Comparison of ENCODE assay signal across 9 cellular contexts in the genomic region with DNA sequence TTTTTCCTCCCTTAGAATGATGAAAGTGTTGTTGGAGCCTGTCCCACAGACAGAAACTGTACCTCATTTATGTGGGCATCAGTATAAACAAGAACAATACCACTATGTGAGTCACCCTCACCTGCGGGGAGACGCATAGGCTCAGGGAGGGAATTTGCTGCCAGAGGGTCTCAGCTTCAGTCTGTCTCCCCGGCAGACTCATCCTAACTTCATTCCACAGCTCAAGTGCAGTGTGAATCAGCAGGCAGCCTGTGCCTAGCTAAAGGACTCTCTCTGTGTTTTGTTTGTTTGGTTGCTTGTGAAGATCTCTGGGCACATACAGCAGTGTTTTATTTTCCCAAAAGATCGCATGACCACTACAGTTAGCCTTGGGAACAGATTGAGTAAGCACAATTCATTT.
DNase-seq lines count a peak whose midpoint lies in the region; ATAC-seq, FAIRE-seq and TF ChIP-seq lines count a peak whose summit lies in the region.
"Had no signal": no experiment of that assay in that cellular context is flagged by ENCODE, and none has a peak within 500 bp of the region (broad histone marks: within the 10 kb centered on the region; RNA-seq: fewer than 3 reads in every experiment).

No MANE protein-coding gene starts in this region.

- H2BK12ac ChIP-seq in H1 (ENCODE audit: low read depth, low read length): no peak overlapping the region

- DNase-seq in IMR-90 (peak; percentile 5), T1000 (lab: John Stamatoyannopoulos, UW) (peak; percentile 48), H1 (ENCODE audit: low read depth in 1 of 2, low spot score in 2 of 2) (peak in 1 of 2 experiments; percentile 31), smooth muscle cell of the brain vasculature (ENCODE audit: low read depth, low spot score) (peak; percentile 36), cortex of kidney (lab: John Stamatoyannopoulos, UW) (no peak), Right ventricle myocardium inferior (ENCODE audit: missing footprints) (no peak)
- DNase-seq: NCI-H524 had no signal

- TF ChIP-seq POLR2A in IMR-90 (IDR thresholded peaks at IDR 0.05; ENCODE audit: low read depth, low read length) (no peak), H1 (IDR thresholded peaks at IDR 0.05; ENCODE audit: control extremely low read depth in 1 of 2, low read depth in 2 of 2, low read length in 2 of 2) (no peak)

- CTCF ChIA-PET in IMR-90 (lab: Yijun Ruan, JAX) (no interaction called here), H1 (lab: Charles Lee; ENCODE audit: partially characterized antibody) (interaction anchor here (0.6 to 1.3 kb wide), 5 partner anchors 9 to 37 kb away, joined by 3 to 4 read pairs (median 4); no protein-coding TSS in a partner anchor)

- H2BK5ac ChIP-seq in IMR-90 (ENCODE audit: low read depth, low read length, poor library complexity, severe bottlenecking) (no peak overlapping the region), H1 (ENCODE audit: low read depth, low read length) (no peak overlapping the region)

- H3K9ac ChIP-seq in IMR-90 (ENCODE audit: low read depth, low read length) (no peak overlapping the region), H1 (replicated peaks in 1 of 4; ENCODE audit: extremely low read depth in 1 of 4, low read depth in 3 of 4, low read length in 3 of 4) (no peak overlapping the region)

- WGBS in IMR-90 (ENCODE audit: extremely low coverage in 2 of 2, insufficient read length in 1 of 2), 2 experiments: no CpG with 5 or more reads among the region's 4 CpGs
- WGBS in H1 (ENCODE audit: extremely low coverage in 1 of 2, insufficient coverage in 1 of 2, insufficient read length in 1 of 2, insufficient replicate concordance in 2 of 2, low coverage in 1 of 2, low lambda C conversion rate in 2 of 2, missing lambda C conversion rate in 1 of 2), 2 experiments: 85% methylated on average over 4 of the region's 4 CpGs; no CpG with 5 or more reads in 1 of the 2 experiments

- no peak for ATAC-seq in IMR-90 (ENCODE audit: low read depth)
- ATAC-seq in GM19395 (IDR thresholded peaks at IDR 0.05; ENCODE audit: unreplicated experiment): no peak
- no peak for ATAC-seq in Right ventricle myocardium inferior

- H4K91ac ChIP-seq in IMR-90 (ENCODE audit: insufficient read depth, low read depth, low read length): no peak overlapping the region
- H4K91ac ChIP-seq in H1 (replicated peaks; ENCODE audit: insufficient read length, low read length): no peak overlapping the region

- no peaks in the 10 kb centered on the region for H3K79me1 ChIP-seq in IMR-90 (ENCODE audit: low read depth in 1 of 2, low read length in 2 of 2)
- no peaks in the 10 kb centered on the region for H3K79me1 ChIP-seq in H1 (ENCODE audit: low read depth, low read length)

- no peaks in the 10 kb centered on the region for H3K23me2 ChIP-seq in H1 (ENCODE audit: low read depth, low read length)

- TF ChIP-seq EP300 in H1 (IDR thresholded peaks at IDR 0.05; ENCODE audit: borderline replicate concordance in 1 of 2, low read depth in 2 of 2, low read length in 2 of 2): no peak

- POLR2A ChIA-PET in IMR-90 (lab: Charles Lee; ENCODE audit: unreplicated experiment): no interaction called here
- POLR2A ChIA-PET in H1 (lab: Charles Lee; ENCODE audit: partially characterized antibody): interaction anchor here (1.0 kb wide), 1 partner anchor 14 kb away, joined by 3 read pairs; no protein-coding TSS in a partner anchor

- FAIRE-seq in H1 (lab: Jason Lieb, UNC): no peak
- FAIRE-seq: GM18507 had no signal

- H3K27me3 ChIP-seq in IMR-90 (ENCODE audit: control insufficient read depth, insufficient read depth, low read length) (peaks cover 37% of the 10 kb centered on the region), H1 (replicated peaks in 1 of 4; ENCODE audit: control insufficient read depth in 3 of 4, extremely low read depth in 1 of 4, insufficient read depth in 3 of 4, low read length in 3 of 4) (no peaks in the 10 kb centered on the region)

- H3K4me1 ChIP-seq in IMR-90 (ENCODE audit: control insufficient read depth, insufficient read depth, low read length) (no peaks in the 10 kb centered on the region), H1 (replicated peaks in 1 of 4; ENCODE audit: control insufficient read depth in 3 of 4, insufficient read depth in 4 of 4, low read length in 3 of 4) (peaks cover 0 to 2% (median 2%) of the 10 kb centered on the region in 4 experiments; a peak in 1 of 7 replicates)

- H2AK9ac ChIP-seq in IMR-90 (replicated peaks; ENCODE audit: low read depth, low read length, poor library complexity): no peak overlapping the region

- H4K8ac ChIP-seq in IMR-90 (ENCODE audit: low read depth in 2 of 2, low read length in 2 of 2): no peak overlapping the region
- no peak overlapping the region for H4K8ac ChIP-seq in H1 (ENCODE audit: extremely low read depth, insufficient read depth, low read length)

- H2BK15ac ChIP-seq in IMR-90 (ENCODE audit: low read depth, low read length) (no peak overlapping the region), H1 (ENCODE audit: low read length) (peak overlapping the region; percentile 37; the same call in 1 of the 2 replicates)

- TF ChIP-seq RAD21 in IMR-90 (IDR thresholded peaks at IDR 0.05; ENCODE audit: low read length) (no peak), H1 (IDR thresholded peaks at IDR 0.05 in 1 of 2, conservative IDR thresholded peaks at IDR 0.05 in 1 of 2; ENCODE audit: low read depth in 2 of 2, low read length in 2 of 2) (no peak)

- no peak overlapping the region for H2BK20ac ChIP-seq in IMR-90 (ENCODE audit: low read depth, low read length)
- H2BK20ac ChIP-seq in H1 (ENCODE audit: low read length): no peak overlapping the region

- H2BK120ac ChIP-seq in IMR-90 (ENCODE audit: low read depth, low read length) (no peak overlapping the region), H1 (replicated peaks; ENCODE audit: low read depth, low read length) (no peak overlapping the region)

- H3K9me3 ChIP-seq in IMR-90 (ENCODE audit: control insufficient read depth, insufficient read depth, low read length) (no peaks in the 10 kb centered on the region), H1 (ENCODE audit: insufficient read depth in 2 of 2, low read depth in 1 of 2, low read length in 1 of 2) (no peaks in the 10 kb centered on the region)

- BruUV-seq in IMR-90 (replicated peaks; lab: Mats Ljungman, UMichigan): no TSS peak

- H3K4me3 ChIP-seq in IMR-90 (ENCODE audit: insufficient read depth, low read depth, low read length): no peak overlapping the region
- no peak overlapping the region for H3K4me3 ChIP-seq in H1 (ENCODE audit: extremely low read depth in 1 of 4, insufficient read depth in 2 of 4, low read depth in 3 of 4, low read length in 4 of 4)

- H3K27ac ChIP-seq in IMR-90 (ENCODE audit: insufficient read depth, low read length) (no peak overlapping the region), H1 (ENCODE audit: low read depth, low read length) (no peak overlapping the region)

- no peak overlapping the region for H2AK5ac ChIP-seq in IMR-90 (ENCODE audit: low read depth, low read length)
- H2AK5ac ChIP-seq in H1 (ENCODE audit: low read depth, low read length): no peak overlapping the region

- dilution Hi-C loops in IMR-90 (cut with HindIII; ENCODE audit: low sequenced_read_pairs, unreplicated experiment): no loop called here

- intact Hi-C loops in IMR-90 (cut with micrococcal nuclease) (no loop called here), Right ventricle myocardium inferior (cut with DNase I) (no loop called here)

- H3K18ac ChIP-seq in IMR-90 (ENCODE audit: low read depth, low read length) (no peak overlapping the region), H1 (ENCODE audit: extremely low read depth, low read length) (no peak overlapping the region)

- H3K56ac ChIP-seq in IMR-90 (ENCODE audit: extremely low read depth, insufficient read depth, low read length): no peak overlapping the region
- no peak overlapping the region for H3K56ac ChIP-seq in H1 (replicated peaks; ENCODE audit: insufficient read length, low read depth, low read length)

- H3K23ac ChIP-seq in IMR-90 (ENCODE audit: low read depth, low read length) (no peak overlapping the region), H1 (ENCODE audit: insufficient read length) (no peak overlapping the region)

- H3K4ac ChIP-seq in IMR-90 (ENCODE audit: low read depth, low read length) (no peak overlapping the region), H1 (replicated peaks; ENCODE audit: insufficient read length, low read depth, low read length) (no peak overlapping the region)

- no peak overlapping the region for H4K5ac ChIP-seq in IMR-90 (ENCODE audit: low read depth, low read length)
- H4K5ac ChIP-seq in H1 (ENCODE audit: insufficient read length, low read depth, low read length): no peak overlapping the region

- H3K4me2 ChIP-seq in IMR-90 (ENCODE audit: low read depth, low read length): no peak overlapping the region
- H3K4me2 ChIP-seq in H1 (ENCODE audit: insufficient read depth in 1 of 2, low read depth in 2 of 2, low read length in 2 of 2): no peak overlapping the region

- in situ Hi-C loops in IMR-90 (cut with MboI; ENCODE audit: low sequenced_read_pairs): no loop called here

- H3K79me2 ChIP-seq in H1 (ENCODE audit: control insufficient read depth in 1 of 2, insufficient read depth in 2 of 2, low read length in 2 of 2): no peaks in the 10 kb centered on the region; a peak in 1 of 4 replicates

- no peak overlapping the region for H3K14ac ChIP-seq in IMR-90 (replicated peaks; ENCODE audit: low read depth, low read length)
- no peak overlapping the region for H3K14ac ChIP-seq in H1 (ENCODE audit: insufficient read length)

- H3K36me3 ChIP-seq in IMR-90 (ENCODE audit: control insufficient read depth, insufficient read depth, low read length): no peaks in the 10 kb centered on the region
- H3K36me3 ChIP-seq in H1 (ENCODE audit: control insufficient read depth in 2 of 4, insufficient read depth in 4 of 4, low read length in 3 of 4): no peaks in the 10 kb centered on the region

- H2AFZ ChIP-seq in IMR-90 (replicated peaks; ENCODE audit: low read length, poor library complexity): peak overlapping the region; percentile 34
- no peak overlapping the region for H2AFZ ChIP-seq in H1 (ENCODE audit: low read length)

- no peaks in the 10 kb centered on the region for H3K9me1 ChIP-seq in IMR-90 (ENCODE audit: insufficient read depth, low read length)

- no peaks in the 10 kb centered on the region for H4K20me1 ChIP-seq in IMR-90 (ENCODE audit: insufficient read depth, low read length)
- no peaks in the 10 kb centered on the region for H4K20me1 ChIP-seq in H1 (replicated peaks in 1 of 2; ENCODE audit: control insufficient read depth in 1 of 2, insufficient read depth in 2 of 2, low read length in 2 of 2)

- TF ChIP-seq CTCF in IMR-90 (conservative IDR thresholded peaks at IDR 0.05; ENCODE audit: low read depth, low read length) (no peak), H1 (IDR thresholded peaks at IDR 0.05; ENCODE audit: control extremely low read depth in 1 of 3, insufficient read depth in 1 of 3, low read depth in 1 of 3, low read length in 3 of 3) (no peak)

TF ChIP-seq in IMR-90, 13 proteins besides CTCF, POLR2A, EP300 and RAD21 (continues in another document):
- TF ChIP-seq RFX5 (IDR thresholded peaks at IDR 0.05; ENCODE audit: low read depth, low read length) (no peak), FOS (IDR thresholded peaks at IDR 0.05; ENCODE audit: low read depth, low read length) (no peak), NFE2L2 (IDR thresholded peaks at IDR 0.05; ENCODE audit: low read depth, low read length) (no peak)

TF ChIP-seq in H1, 55 proteins besides CTCF, POLR2A, EP300 and RAD21 (continues in another document):
- TF ChIP-seq TCF12 (IDR thresholded peaks at IDR 0.05; ENCODE audit: low read depth, low read length) (no peak), CTBP2 (IDR thresholded peaks at IDR 0.05; ENCODE audit: borderline replicate concordance, insufficient read depth, insufficient read length, low read length) (no peak)

Comparison
In these comparisons a context has a peak if more than half of its experiments do, and no peak if none do; other contexts are left out.
1. DNase-seq: peak in IMR-90 (single experiment), T1000 (single experiment) and smooth muscle cell of the brain vasculature (single experiment); none in cortex of kidney (single experiment) and Right ventricle myocardium inferior (single experiment).